ENCODE assay signal across 8 cellular contexts in genomic region chr11:130314184-130314748, GRCh38. TPM values are rescaled to one million over a fixed set of nuclear protein-coding genes. Genes with fewer than 3 reads are reported as not detected.
A peak's percentile ranks its signal among the peaks of the same experiment; 100 is the strongest.
DNase-seq lines count a peak whose midpoint lies in the region; ATAC-seq, FAIRE-seq and TF ChIP-seq lines count a peak whose summit lies in the region.

No MANE protein-coding gene starts in this region.

- H3K9me3 ChIP-seq in Karpas-422 (ENCODE audit: low read length) (no peaks in the 10 kb centered on the region), WERI-Rb-1 (ENCODE audit: severe bottlenecking) (no peaks in the 10 kb centered on the region), mammary epithelial cell (replicated peaks; ENCODE audit: insufficient read depth, low read length) (no peaks in the 10 kb centered on the region), keratinocyte (ENCODE audit: control insufficient read depth, low read depth, low read length) (no peaks in the 10 kb centered on the region)

- H4K20me1 ChIP-seq in Karpas-422 (ENCODE audit: insufficient read depth, low read depth, low read length): no peaks in the 10 kb centered on the region
- H4K20me1 ChIP-seq in mammary epithelial cell (ENCODE audit: insufficient read depth, low read length): peaks cover 2% of the 10 kb centered on the region
- H4K20me1 ChIP-seq in keratinocyte (ENCODE audit: control insufficient read depth, extremely low read depth, insufficient read depth, low read length): no peaks in the 10 kb centered on the region

- H3K36me3 ChIP-seq in Karpas-422 (ENCODE audit: insufficient read depth, low read length): no peaks in the 10 kb centered on the region; the same call in 1 of the 2 replicates
- H3K36me3 ChIP-seq in WERI-Rb-1: no peaks in the 10 kb centered on the region; the same call in none of the 2 replicates
- H3K36me3 ChIP-seq in mammary epithelial cell (ENCODE audit: insufficient read depth, low read length): no peaks in the 10 kb centered on the region
- H3K36me3 ChIP-seq in keratinocyte (ENCODE audit: control insufficient read depth in 2 of 2, extremely low read depth in 1 of 2, insufficient read depth in 2 of 2, low read length in 2 of 2): no peaks in the 10 kb centered on the region

- H2AFZ ChIP-seq in Karpas-422 (ENCODE audit: low read length) (no peak overlapping the region), mammary epithelial cell (ENCODE audit: low read depth, low read length) (peak overlapping the region; percentile 87), keratinocyte (ENCODE audit: control insufficient read depth, low read length) (peak overlapping the region; percentile 70)

- peak; percentile 23 for TF ChIP-seq POLR2A in GM10847 (IDR thresholded peaks at IDR 0.05; ENCODE audit: extremely low read depth, insufficient read length)

- intact Hi-C loops in mammary epithelial cell (cut with micrococcal nuclease): loop anchor here (5.0 kb wide), 2 partner anchors 98 to 102 kb away; no protein-coding TSS in a partner anchor

- H3K4me2 ChIP-seq in Karpas-422 (ENCODE audit: low read depth, low read length, poor library complexity, severe bottlenecking) (peak overlapping the region; percentile 82), mammary epithelial cell (ENCODE audit: insufficient read depth, low read depth, low read length) (peak overlapping the region; percentile 92), keratinocyte (ENCODE audit: control insufficient read depth, extremely low read depth, insufficient read depth, low read depth, low read length) (peak overlapping the region; percentile 90)

- dilution Hi-C loops in mammary epithelial cell (cut with HindIII; ENCODE audit: low sequenced_read_pairs): no loop called here
- dilution Hi-C loops in keratinocyte (cut with MboI; ENCODE audit: extremely low pct_ligation_motif_present, low sequenced_read_pairs): no loop called here

- TF ChIP-seq CTCF in WERI-Rb-1 (IDR thresholded peaks at IDR 0.05; ENCODE audit: low read depth, low read length) (no peak), mammary epithelial cell (conservative IDR thresholded peaks at IDR 0.05 in 1 of 2, IDR thresholded peaks at IDR 0.05 in 1 of 2; ENCODE audit: extremely low read depth in 1 of 2, insufficient read depth in 1 of 2, low read depth in 1 of 2, low read length in 2 of 2) (no peak), keratinocyte (optimal IDR thresholded peaks at IDR 0.05 in 1 of 3, IDR thresholded peaks at IDR 0.05 in 1 of 3, conservative IDR thresholded peaks at IDR 0.05 in 1 of 3; ENCODE audit: extremely low read depth in 1 of 3, insufficient read depth in 2 of 3, low read length in 3 of 3) (no peak)

- ATAC-seq in GM21825 (IDR thresholded peaks at IDR 0.05; ENCODE audit: unreplicated experiment): peak; percentile 54

- H3K79me2 ChIP-seq in Karpas-422 (ENCODE audit: low read length): peaks cover 48% of the 10 kb centered on the region
- H3K79me2 ChIP-seq in mammary epithelial cell (ENCODE audit: insufficient read depth, low read length): peaks cover 44% of the 10 kb centered on the region
- H3K79me2 ChIP-seq in keratinocyte (ENCODE audit: control insufficient read depth, insufficient read depth, low read length): peaks cover 32% of the 10 kb centered on the region

- H3K9me2 ChIP-seq in Karpas-422 (replicated peaks; ENCODE audit: insufficient read depth, low read length): no peaks in the 10 kb centered on the region

- peaks cover 38% of the 10 kb centered on the region for H3K4me1 ChIP-seq in Karpas-422 (ENCODE audit: low read length)
- peaks cover 29% of the 10 kb centered on the region for H3K4me1 ChIP-seq in mammary epithelial cell (ENCODE audit: insufficient read depth, low read length)
- H3K4me1 ChIP-seq in keratinocyte (ENCODE audit: control insufficient read depth, extremely low read depth, insufficient read depth, low read length): peaks cover 23% of the 10 kb centered on the region

- CTCF ChIA-PET in mammary epithelial cell (lab: Charles Lee; ENCODE audit: low non-redundant PET): no interaction called here

- FAIRE-seq in keratinocyte (lab: Jason Lieb, UNC): no peak

- H3K9ac ChIP-seq in Karpas-422 (ENCODE audit: low read length): peak overlapping the region; percentile 73
- peak overlapping the region; percentile 77 for H3K9ac ChIP-seq in mammary epithelial cell (ENCODE audit: insufficient read depth, low read length)
- peak overlapping the region; percentile 77 for H3K9ac ChIP-seq in keratinocyte (ENCODE audit: control insufficient read depth, extremely low read depth, insufficient read depth, low read length)

- in situ Hi-C loops in mammary epithelial cell (cut with MboI; ENCODE audit: low sequenced_read_pairs in 2 of 2): no loop called here

- DNase-seq in Karpas-422 (peak; percentile 69), WERI-Rb-1 (peak; percentile 60), mammary epithelial cell (peak; percentile 70), keratinocyte (ENCODE audit: low read depth, low spot score) (no peak), amniotic stem cell (lab: John Stamatoyannopoulos, UW) (no peak)
- peak; percentile 72 for DNase-seq in stimulated activated CD4-positive, alpha-beta T cell treated with anti-CD3 and anti-CD28 coated beads, Interleukin-15, amount 100 ng/mL, for 24 hours

- no TSS peak for BruUV-seq in mammary epithelial cell (replicated peaks; lab: Mats Ljungman, UMichigan)

- H3K27ac ChIP-seq in Karpas-422 (ENCODE audit: low read length): peak overlapping the region; percentile 58
- peak overlapping the region; percentile 98 for H3K27ac ChIP-seq in WERI-Rb-1
- H3K27ac ChIP-seq in mammary epithelial cell (ENCODE audit: insufficient read depth, low read depth, low read length): peak overlapping the region; percentile 46
- H3K27ac ChIP-seq in keratinocyte (ENCODE audit: control insufficient read depth, insufficient read depth, low read length): peak overlapping the region; percentile 60

- no CpG with 5 or more reads among the region's 68 CpGs for WGBS in mammary epithelial cell (ENCODE audit: low coverage, missing lambda C conversion rate)

- no peaks in the 10 kb centered on the region for H3K9me1 ChIP-seq in keratinocyte (ENCODE audit: control insufficient read depth, extremely low read depth, insufficient read depth, low read length)

- no peaks in the 10 kb centered on the region for H3K27me3 ChIP-seq in Karpas-422 (ENCODE audit: low read length)
- no peaks in the 10 kb centered on the region for H3K27me3 ChIP-seq in WERI-Rb-1 (ENCODE audit: insufficient read depth, low read depth, severe bottlenecking)
- no peaks in the 10 kb centered on the region for H3K27me3 ChIP-seq in mammary epithelial cell (ENCODE audit: insufficient read depth, low read length)
- no peaks in the 10 kb centered on the region for H3K27me3 ChIP-seq in keratinocyte (ENCODE audit: control insufficient read depth, extremely low read depth, insufficient read depth, low read length)

- H3K4me3 ChIP-seq in Karpas-422 (ENCODE audit: low read length) (peak overlapping the region; percentile 79), WERI-Rb-1 (ENCODE audit: low read depth, low read length) (peak overlapping the region; percentile 89), mammary epithelial cell (replicated peaks in 1 of 3; ENCODE audit: insufficient read depth in 1 of 3, low read depth in 2 of 3, low read length in 3 of 3) (peak overlapping the region; percentile 70 to 90 (median 81)), keratinocyte (ENCODE audit: control insufficient read depth in 2 of 3, extremely low read depth in 1 of 3, insufficient read depth in 2 of 3, low read depth in 1 of 3, low read length in 3 of 3) (peak overlapping the region; percentile 68 to 90 (median 85))

RNA-seq across cellular contexts. Expression of gene ZBTB44, which starts 0.5 kb away (rescaled TPM):
- total RNA-seq in Karpas-422 (2014; rRNA removed; shearing (Covaris generic); ENCODE audit: low replicate concordance): 36.7 and 62.8 TPM in 2 replicates
- total RNA-seq in mammary epithelial cell: 10 to 100 TPM; 27.8 to 54.3 TPM
- polyA plus RNA-seq in mammary epithelial cell (13.3 TPM), keratinocyte (12.7 to 16.8 TPM (median 15.7 TPM) in 3 replicates)
- polyA minus RNA-seq in mammary epithelial cell (38.1 TPM), keratinocyte (19.1 to 51.0 TPM (median 40.5 TPM) in 3 replicates)
- polyA plus RNA-seq in keratinocyte (2011; ENCODE audit: low read depth): 10.0 TPM
- polyA plus RNA-seq in keratinocyte (2011; cell fraction: cytosol; rRNA removed): 8.0 and 15.8 TPM in 2 replicates
- polyA plus RNA-seq in keratinocyte (2011; cell fraction: nucleus; rRNA removed): 25.0 and 27.3 TPM in 2 replicates
- polyA plus RNA-seq in keratinocyte (2012; ENCODE audit: low replicate concordance): 8.2 and 12.2 TPM in 2 replicates
- 22.1 TPM for polyA minus RNA-seq in keratinocyte (2011; cell fraction: cytosol; rRNA and poly(A)+ RNA removed)
- 28.0 and 48.9 TPM in 2 replicates for polyA minus RNA-seq in keratinocyte (2011; cell fraction: nucleus; rRNA and poly(A)+ RNA removed)

Comparison
In these comparisons a context has a peak if more than half of its experiments do, and no peak if none do; other contexts are left out.
1. DNase-seq: peak in Karpas-422 (single experiment), WERI-Rb-1 (single experiment), mammary epithelial cell (single experiment) and stimulated activated CD4-positive, alpha-beta T cell treated with anti-CD3 and anti-CD28 coated beads, Interleukin-15, amount 100 ng/mL, for 24 hours (single experiment); none in keratinocyte (single experiment) and amniotic stem cell (single experiment).
2. H3K27ac ChIP-seq: peak in every context shown above with its lines; median percentile 98 in WERI-Rb-1; 60 in keratinocyte; 58 in Karpas-422; 46 in mammary epithelial cell.
3. Peak in every context shown above with its lines, with median percentiles within 50 percentile points of each other: H3K4me2 ChIP-seq, H3K4me3 ChIP-seq and H3K9ac ChIP-seq.